9 cellular contexts compared by ENCODE assay signal in the genomic region with DNA sequence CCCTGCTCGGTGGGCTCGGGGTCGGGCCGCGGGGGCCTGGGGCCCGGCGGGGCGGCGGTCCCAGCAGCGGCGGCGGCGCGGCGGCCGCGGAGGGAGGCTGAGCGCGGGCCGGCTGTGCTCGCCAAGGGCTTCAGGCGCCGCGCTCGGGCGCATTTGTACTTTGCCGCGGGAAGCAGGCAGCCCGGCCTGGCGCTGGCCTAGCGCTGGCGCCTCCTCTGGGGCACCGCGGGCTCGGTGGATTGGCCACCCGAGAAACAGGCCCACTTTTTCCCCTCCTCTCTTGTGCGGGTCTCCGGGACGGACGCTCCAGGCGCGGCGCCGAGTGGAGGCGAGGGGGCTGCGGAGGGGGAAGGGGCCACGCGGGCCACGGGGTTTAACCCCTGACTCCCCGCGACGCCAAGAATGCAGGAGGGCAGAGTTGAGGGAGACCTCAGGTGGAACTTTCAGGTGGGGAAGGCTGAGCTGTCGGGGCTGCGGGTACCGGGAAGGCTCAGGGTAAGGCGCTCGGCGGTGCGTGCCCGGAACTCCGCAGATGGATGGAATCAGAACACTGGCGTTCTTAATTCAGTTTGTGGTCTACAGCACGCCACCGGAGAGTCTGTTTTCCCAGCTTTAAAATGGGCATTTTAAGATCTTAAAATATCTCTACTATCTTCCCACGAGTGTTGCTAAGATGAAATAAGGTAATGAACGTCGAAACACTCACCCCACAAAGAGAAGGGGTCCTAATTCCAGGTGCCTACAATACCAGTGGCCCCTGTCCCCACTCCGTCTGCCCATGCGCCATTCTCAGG. TPM values are rescaled to one million over a fixed set of nuclear protein-coding genes. Genes with fewer than 3 reads are reported as not detected.
DNase-seq lines count a peak whose midpoint lies in the region; ATAC-seq and TF ChIP-seq lines count a peak whose summit lies in the region.
"Had no signal": no experiment of that assay in that cellular context is flagged by ENCODE, and none has a peak within 500 bp of the region (broad histone marks: within the 10 kb centered on the region; RNA-seq: fewer than 3 reads in every experiment).

A gene with protein sequence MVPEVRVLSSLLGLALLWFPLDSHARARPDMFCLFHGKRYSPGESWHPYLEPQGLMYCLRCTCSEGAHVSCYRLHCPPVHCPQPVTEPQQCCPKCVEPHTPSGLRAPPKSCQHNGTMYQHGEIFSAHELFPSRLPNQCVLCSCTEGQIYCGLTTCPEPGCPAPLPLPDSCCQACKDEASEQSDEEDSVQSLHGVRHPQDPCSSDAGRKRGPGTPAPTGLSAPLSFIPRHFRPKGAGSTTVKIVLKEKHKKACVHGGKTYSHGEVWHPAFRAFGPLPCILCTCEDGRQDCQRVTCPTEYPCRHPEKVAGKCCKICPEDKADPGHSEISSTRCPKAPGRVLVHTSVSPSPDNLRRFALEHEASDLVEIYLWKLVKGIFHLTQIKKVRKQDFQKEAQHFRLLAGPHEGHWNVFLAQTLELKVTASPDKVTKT (minus strand): TSS at position 126 of the 794 bp plus-strand sequence. CDS start 538 bp downstream, outside the sequence.

- POLR2A ChIA-PET in BJ (lab: Charles Lee) (interaction anchor here (0.7 kb wide), 1 partner anchor 20 kb away, joined by 5 read pairs; no protein-coding TSS in a partner anchor), SK-N-SH (lab: Yijun Ruan, JAX) (no interaction called here)
- POLR2A ChIA-PET in activated CD4-positive, alpha-beta memory T cell treated with anti-CD3 and anti-CD28 coated beads, Interleukin-2, amount 10 ng/mL, durations not matched to agents 7 days and 5 days (lab: Charles Lee), result no interaction called here

- no peak within 1 kb of the TSS for H3K9ac ChIP-seq in SK-N-SH

- peak within 1 kb of the TSS; percentile 85 for H3K4me2 ChIP-seq in SK-N-SH

- no peaks in the 10 kb centered on the region for H3K79me2 ChIP-seq in SK-N-SH (ENCODE audit: insufficient read depth)

- H3K4me3 ChIP-seq in BJ (ENCODE audit: low read depth, low read length) (peak within 1 kb of the TSS; percentile 33), SK-N-SH (ENCODE audit: low read depth in 2 of 2, low read length in 1 of 2) (peak within 1 kb of the TSS; percentile 21 to 49; a peak in 3 of 4 replicates), foreskin fibroblast (ENCODE audit: low read depth in 1 of 2, low read length in 2 of 2) (peak within 1 kb of the TSS; percentile 5 to 28)

- H3K36me3 ChIP-seq in BJ (ENCODE audit: control insufficient read depth, insufficient read depth, low read length) (no peaks in the 10 kb centered on the region), SK-N-SH (replicated peaks in 1 of 2; ENCODE audit: control insufficient read depth in 1 of 2, insufficient read depth in 2 of 2, low read length in 1 of 2) (no peaks in the 10 kb centered on the region)

- no peaks in the 10 kb centered on the region for H3K9me2 ChIP-seq in SK-N-SH

- H2AFZ ChIP-seq in SK-N-SH (ENCODE audit: low read depth), result no peak within 1 kb of the TSS

- 25% methylated on average over 19 of the region's 69 CpGs for WGBS in SK-N-SH (ENCODE audit: low lambda C conversion rate)

- ATAC-seq in omental fat pad (ENCODE audit: low FRiP score), result peak; percentile 42
- no peak for ATAC-seq in GM21367 (IDR thresholded peaks at IDR 0.05; ENCODE audit: unreplicated experiment)
- no peak for ATAC-seq in natural killer cell

- CTCF ChIA-PET in BJ (lab: Yijun Ruan, JAX), result interaction anchor here (1.6 to 2.1 kb wide), 2 partner anchors 13 to 85 kb away, joined by 3 to 7 read pairs; no protein-coding TSS in a partner anchor
- CTCF ChIA-PET in SK-N-SH (lab: Yijun Ruan, JAX), result interaction anchor here (1.0 to 1.8 kb wide), 3 partner anchors 8 to 29 kb away, joined by 3 to 8 read pairs (median 4); no protein-coding TSS in a partner anchor
- CTCF ChIA-PET in activated CD4-positive, alpha-beta memory T cell treated with anti-CD3 and anti-CD28 coated beads, Interleukin-2, amount 10 ng/mL, durations not matched to agents 7 days and 5 days (lab: Charles Lee), result interaction anchor here (1.7 kb wide), 1 partner anchor 29 kb away, joined by 4 read pairs; no protein-coding TSS in a partner anchor

- DNase-seq in BJ (ENCODE audit: low read depth) (no peak), SK-N-SH (peak; percentile 82), foreskin fibroblast (peak; percentile 18 to 55), omental fat pad (ENCODE audit: low spot score) (no peak), natural killer cell (no peak), occipital lobe (lab: John Stamatoyannopoulos, UW) (no peak)
- DNase-seq in activated CD4-positive, alpha-beta memory T cell treated with anti-CD3 and anti-CD28 coated beads, Interleukin-2, amount 10 ng/mL, durations not matched to agents 7 days and 5 days, result no peak

- H3F3A ChIP-seq in SK-N-SH (replicated peaks; ENCODE audit: insufficient read depth), result no peaks in the 10 kb centered on the region

- H4K20me1 ChIP-seq in SK-N-SH (ENCODE audit: insufficient read depth), result no peaks in the 10 kb centered on the region

- H3K27ac Mint-ChIP-seq in natural killer cell, result no peak within 1 kb of the TSS
- no peak within 1 kb of the TSS for H3K27ac Mint-ChIP-seq in activated CD4-positive, alpha-beta memory T cell treated with anti-CD3 and anti-CD28 coated beads, Interleukin-2, amount 10 ng/mL, durations not matched to agents 7 days and 5 days

- H3K9me3 ChIP-seq in SK-N-SH, result no peaks in the 10 kb centered on the region

- H3K4me1 ChIP-seq in SK-N-SH (ENCODE audit: control insufficient read depth in 1 of 2, insufficient read depth in 2 of 2, low read depth in 1 of 2, low read length in 1 of 2), result no peaks in the 10 kb centered on the region

- no peak within 1 kb of the TSS for H3K27ac ChIP-seq in SK-N-SH (ENCODE audit: low read depth in 2 of 2, low read length in 1 of 2)

- no peaks in the 10 kb centered on the region for H3K36me3 Mint-ChIP-seq in natural killer cell
- H3K36me3 Mint-ChIP-seq in activated CD4-positive, alpha-beta memory T cell treated with anti-CD3 and anti-CD28 coated beads, Interleukin-2, amount 10 ng/mL, durations not matched to agents 7 days and 5 days (ENCODE audit: low read depth), result no peaks in the 10 kb centered on the region

- H3K9me3 Mint-ChIP-seq in natural killer cell, result no peaks in the 10 kb centered on the region
- no peaks in the 10 kb centered on the region for H3K9me3 Mint-ChIP-seq in activated CD4-positive, alpha-beta memory T cell treated with anti-CD3 and anti-CD28 coated beads, Interleukin-2, amount 10 ng/mL, durations not matched to agents 7 days and 5 days

- peaks cover 56 to 65% of the 10 kb centered on the region in 2 donors for H3K27me3 Mint-ChIP-seq in natural killer cell (ENCODE audit: low read depth in 2 of 2)
- peaks cover 66% of the 10 kb centered on the region for H3K27me3 Mint-ChIP-seq in activated CD4-positive, alpha-beta memory T cell treated with anti-CD3 and anti-CD28 coated beads, Interleukin-2, amount 10 ng/mL, durations not matched to agents 7 days and 5 days

- intact Hi-C loops in natural killer cell (cut with micrococcal nuclease), result no loop called here

- 0 out of 2 replicates have a peak, but pooled peaks have one; percentile 19 for TF ChIP-seq CTCF in BJ (IDR thresholded peaks at IDR 0.05; ENCODE audit: insufficient read depth, low read depth, low read length)
- TF ChIP-seq CTCF in SK-N-SH (IDR thresholded peaks at IDR 0.05), result no peak
- TF ChIP-seq CTCF in foreskin fibroblast (IDR thresholded peaks at IDR 0.05; ENCODE audit: low read depth, low read length), result no peak
- TF ChIP-seq CTCF in omental fat pad (IDR thresholded peaks at IDR 0.05), result no peak
- no peak for TF ChIP-seq CTCF in natural killer cell (IDR thresholded peaks at IDR 0.05)

- H3K27me3 ChIP-seq in BJ (ENCODE audit: control insufficient read depth, insufficient read depth, low read length), result peaks cover 48% of the 10 kb centered on the region
- H3K27me3 ChIP-seq in SK-N-SH (ENCODE audit: insufficient read depth), result peaks cover 48% of the 10 kb centered on the region

- peaks cover 2 to 5% of the 10 kb centered on the region in 2 donors for H3K4me1 Mint-ChIP-seq in natural killer cell
- peaks cover 3% of the 10 kb centered on the region for H3K4me1 Mint-ChIP-seq in activated CD4-positive, alpha-beta memory T cell treated with anti-CD3 and anti-CD28 coated beads, Interleukin-2, amount 10 ng/mL, durations not matched to agents 7 days and 5 days

- no peak for TF ChIP-seq EP300 in SK-N-SH (IDR thresholded peaks at IDR 0.05; ENCODE audit: borderline replicate concordance in 1 of 2, low read depth in 1 of 2, low read length in 1 of 2)

- H3K4me3 Mint-ChIP-seq in natural killer cell, result no peak within 1 kb of the TSS
- H3K4me3 Mint-ChIP-seq in activated CD4-positive, alpha-beta memory T cell treated with anti-CD3 and anti-CD28 coated beads, Interleukin-2, amount 10 ng/mL, durations not matched to agents 7 days and 5 days, result no peak within 1 kb of the TSS

- TF ChIP-seq RAD21 in SK-N-SH (IDR thresholded peaks at IDR 0.05; ENCODE audit: low read length), result no peak

TF ChIP-seq in SK-N-SH, 30 proteins besides CTCF, POLR2A, EP300 and RAD21 (continues in another document):
- no peak for TF ChIP-seq TAF1 (IDR thresholded peaks at IDR 0.05; ENCODE audit: borderline replicate concordance, low read depth, low read length)
- TF ChIP-seq MXI1 (IDR thresholded peaks at IDR 0.05; ENCODE audit: low read depth, low read length), result no peak
- TF ChIP-seq, protein P1, sequence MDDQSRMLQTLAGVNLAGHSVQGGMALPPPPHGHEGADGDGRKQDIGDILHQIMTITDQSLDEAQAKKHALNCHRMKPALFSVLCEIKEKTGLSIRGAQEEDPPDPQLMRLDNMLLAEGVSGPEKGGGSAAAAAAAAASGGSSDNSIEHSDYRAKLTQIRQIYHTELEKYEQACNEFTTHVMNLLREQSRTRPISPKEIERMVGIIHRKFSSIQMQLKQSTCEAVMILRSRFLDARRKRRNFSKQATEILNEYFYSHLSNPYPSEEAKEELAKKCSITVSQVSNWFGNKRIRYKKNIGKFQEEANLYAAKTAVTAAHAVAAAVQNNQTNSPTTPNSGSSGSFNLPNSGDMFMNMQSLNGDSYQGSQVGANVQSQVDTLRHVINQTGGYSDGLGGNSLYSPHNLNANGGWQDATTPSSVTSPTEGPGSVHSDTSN (IDR thresholded peaks at IDR 0.05), result no peak
- no peak for TF ChIP-seq POLR2AphosphoS5 (IDR thresholded peaks at IDR 0.05; ENCODE audit: low read depth, low read length)
- TF ChIP-seq, protein P2, sequence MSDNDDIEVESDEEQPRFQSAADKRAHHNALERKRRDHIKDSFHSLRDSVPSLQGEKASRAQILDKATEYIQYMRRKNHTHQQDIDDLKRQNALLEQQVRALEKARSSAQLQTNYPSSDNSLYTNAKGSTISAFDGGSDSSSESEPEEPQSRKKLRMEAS (IDR thresholded peaks at IDR 0.05; ENCODE audit: low read depth), result no peak
- TF ChIP-seq SIN3A (IDR thresholded peaks at IDR 0.05; ENCODE audit: borderline replicate concordance, low read depth, low read length), result no peak

RNA-seq across cellular contexts. Expression of the gene that starts here (rescaled TPM):
- 0.09 TPM in 1 of 2 replicates, not detected in the other for polyA plus RNA-seq in BJ (2011; rRNA removed)
- not detected in 2 replicates for polyA minus RNA-seq in BJ (2011; rRNA and poly(A)+ RNA removed)
- polyA plus RNA-seq in SK-N-SH (2012; rRNA removed), result not detected in 2 replicates
- 0.05 TPM in 1 of 2 replicates, not detected in the other for polyA plus RNA-seq in SK-N-SH (2012; cell fraction: cytosol; rRNA removed)
- polyA plus RNA-seq in SK-N-SH (2012; cell fraction: nucleus; rRNA removed), result 0.04 and 0.13 TPM in 2 replicates
- under 1 TPM in 2 of 4 donors, not detected in 2; 0.28 to 0.96 TPM for total RNA-seq in omental fat pad
- total RNA-seq in natural killer cell, result not detected
- not detected for total RNA-seq in occipital lobe
- not detected for total RNA-seq in activated CD4-positive, alpha-beta memory T cell treated with anti-CD3 and anti-CD28 coated beads, Interleukin-2, amount 10 ng/mL, durations not matched to agents 7 days and 5 days
- total RNA-seq: glomerular endothelial cell had no signal

Comparison
In these comparisons a context has a peak if more than half of its experiments do, and no peak if none do; other contexts are left out.
1. Peak in DNase-seq, H3K4me3 ChIP-seq and H3K4me2 ChIP-seq in SK-N-SH; RNA of the gene not detected or under 1 TPM.
2. Peak in ATAC-seq in omental fat pad; RNA of the gene not detected or under 1 TPM.
3. DNase-seq: peak in foreskin fibroblast (2 of 2); none in BJ (single experiment), omental fat pad (single experiment), natural killer cell (single experiment), occipital lobe (single experiment) and activated CD4-positive, alpha-beta memory T cell treated with anti-CD3 and anti-CD28 coated beads, Interleukin-2, amount 10 ng/mL, durations not matched to agents 7 days and 5 days (single experiment).
4. Peak in every context shown above with its lines, with median percentiles within 50 percentile points of each other: H3K4me3 ChIP-seq.